ENCODE assay signal across 1 cellular context in genomic region chr14:69610020-69610858, GRCh38.
TF ChIP-seq lines count a peak whose summit lies in the region.

No MANE protein-coding gene starts in this region.

TF ChIP-seq in SK-N-SH treated with all-trans-retinoic acid at 6 μM for 48 hours, 23 proteins besides CTCF, POLR2A, EP300 and RAD21 (continued from another document):
- TF ChIP-seq ZNF565 (CRISPR knock-in tag; conservative IDR thresholded peaks at IDR 0.05; ENCODE audit: low read depth), result no peak
- TF ChIP-seq RARB (CRISPR knock-in tag; IDR thresholded peaks at IDR 0.05), result no peak
- no peak for TF ChIP-seq ZNF8 (CRISPR knock-in tag; IDR thresholded peaks at IDR 0.05)
- no peak for TF ChIP-seq ZC3H10 (CRISPR knock-in tag; IDR thresholded peaks at IDR 0.05)
- TF ChIP-seq TCF4 (CRISPR knock-in tag; IDR thresholded peaks at IDR 0.05; ENCODE audit: borderline replicate concordance), result no peak
- TF ChIP-seq GLIS3 (CRISPR knock-in tag; IDR thresholded peaks at IDR 0.05), result no peak
- no peak for TF ChIP-seq ESRRG (CRISPR knock-in tag; IDR thresholded peaks at IDR 0.05)
- TF ChIP-seq BACH2 (CRISPR knock-in tag; IDR thresholded peaks at IDR 0.05; ENCODE audit: borderline replicate concordance), result no peak
- TF ChIP-seq CSDC2 (CRISPR knock-in tag; IDR thresholded peaks at IDR 0.05), result no peak
- TF ChIP-seq CSRNP3 (CRISPR knock-in tag; IDR thresholded peaks at IDR 0.05), result no peak
- TF ChIP-seq PATZ1 (CRISPR knock-in tag; IDR thresholded peaks at IDR 0.05; ENCODE audit: borderline replicate concordance), result no peak
- TF ChIP-seq TSHZ2 (CRISPR knock-in tag; IDR thresholded peaks at IDR 0.05), result no peak
- no peak for TF ChIP-seq ZFP30 (CRISPR knock-in tag; IDR thresholded peaks at IDR 0.05)
- no peak for TF ChIP-seq OSR1 (CRISPR knock-in tag; IDR thresholded peaks at IDR 0.05)
